1 cellular context compared by ENCODE assay signal in genomic region chrX:8500203-8500602, GRCh38.
TF ChIP-seq lines count a peak whose summit lies in the region.

No MANE protein-coding gene starts in this region.

TF ChIP-seq in H1, 55 proteins besides CTCF, POLR2A, EP300 and RAD21:
- TF ChIP-seq NANOG (IDR thresholded peaks at IDR 0.05; ENCODE audit: insufficient read depth, low read depth, low read length, poor library complexity, severe bottlenecking) (no peak), HDAC6 (IDR thresholded peaks at IDR 0.05; ENCODE audit: low read depth, low read length) (no peak), SP2 (IDR thresholded peaks at IDR 0.05; ENCODE audit: low read length) (no peak), ASH2L (IDR thresholded peaks at IDR 0.05; ENCODE audit: low read length) (no peak), KDM5A (IDR thresholded peaks at IDR 0.05; ENCODE audit: low read length) (no peak)
